In the genomic region with DNA sequence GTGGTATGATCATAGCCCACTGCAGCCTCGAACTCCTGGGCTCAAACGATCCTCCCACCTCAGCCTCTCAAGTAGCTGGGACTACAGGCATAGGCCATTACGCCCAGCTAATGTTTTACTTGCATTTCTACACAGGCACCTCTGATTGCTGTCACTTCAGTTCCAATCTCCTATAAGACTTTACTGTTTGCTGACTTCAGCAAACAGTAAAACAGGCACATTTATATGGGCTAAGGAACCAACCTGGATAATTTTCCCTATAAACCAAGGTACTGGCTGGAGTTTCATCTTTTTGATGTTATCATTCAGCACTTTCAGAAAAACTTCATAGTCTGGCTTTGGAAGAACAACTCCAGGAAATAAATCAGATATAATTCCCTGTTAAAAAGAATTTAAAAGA, we compare ENCODE assay signal across 8 cellular contexts.
"Had no signal": no experiment of that assay in that cellular context is flagged by ENCODE, and none has a peak within 500 bp of the region (broad histone marks: within the 10 kb centered on the region; RNA-seq: fewer than 3 reads in every experiment).

No MANE protein-coding gene starts in this region.

- ATAC-seq: GM12878 had no signal

- DNase-seq: GDM1, GF-D8 had no signal

- FAIRE-seq: G401.6, GM12878, GM12891, GM12892, GM18507, GM19239 had no signal

- H3K4me3 ChIP-seq: GM12878 had no signal
